ENCODE assay signal across 27 cellular contexts in the genomic region with DNA sequence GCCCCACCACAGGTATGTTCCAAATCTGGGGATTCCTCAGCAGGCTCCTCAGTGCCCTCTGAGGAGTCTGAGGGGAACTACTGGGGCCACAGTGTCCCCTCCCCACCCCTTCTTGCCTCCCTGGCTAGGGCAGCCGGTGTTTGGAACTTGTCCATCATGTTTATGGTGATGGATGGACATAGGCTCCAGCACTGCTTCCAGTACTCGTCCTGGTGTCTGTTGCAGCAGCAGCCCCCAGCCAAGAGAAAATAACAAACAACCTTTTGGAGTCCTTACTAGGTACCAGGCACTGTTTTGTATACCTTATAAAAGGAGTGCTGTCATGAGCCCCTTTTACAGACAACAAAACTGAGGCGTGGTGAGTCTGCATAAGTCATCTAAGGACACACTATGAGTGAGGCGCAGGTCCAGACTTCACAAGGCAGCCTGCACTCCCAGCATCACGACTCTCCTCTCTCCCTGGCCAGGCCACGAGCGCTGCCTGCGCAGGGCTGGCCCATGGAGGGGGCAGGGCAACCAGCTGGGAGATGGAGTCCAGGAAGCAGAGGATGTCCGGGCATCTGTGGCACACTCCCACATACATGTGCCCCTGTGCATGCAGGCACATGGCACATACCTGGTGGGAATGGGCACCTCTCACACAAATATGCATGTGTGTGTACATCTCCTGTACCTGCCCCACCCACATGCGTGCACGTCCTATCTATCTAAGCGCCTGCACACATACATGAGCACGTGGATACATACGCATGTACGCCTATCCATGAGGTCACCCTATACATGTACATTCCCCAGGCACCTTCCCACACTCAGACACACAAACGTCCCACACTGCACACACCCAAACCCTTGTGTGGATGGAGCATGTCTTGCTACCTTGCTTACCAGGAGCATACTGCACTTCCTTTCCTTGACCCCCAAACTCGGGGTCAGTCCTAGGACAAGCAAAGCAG.
DNase-seq lines count a peak whose midpoint lies in the region; ATAC-seq and TF ChIP-seq lines count a peak whose summit lies in the region.
"Had no signal": no experiment of that assay in that cellular context is flagged by ENCODE, and none has a peak within 500 bp of the region (broad histone marks: within the 10 kb centered on the region; RNA-seq: fewer than 3 reads in every experiment).

No MANE protein-coding gene starts in this region.

- H3K27ac Mint-ChIP-seq in neural progenitor cell: peak overlapping the region; percentile 14
- H3K27ac Mint-ChIP-seq: activated naive CD4-positive, alpha-beta T cell treated with anti-CD3 and anti-CD28 coated beads, Interleukin-2, amount 10 ng/mL, durations not matched to agents 7 days and 5 days; T-cell had no signal

- intact Hi-C loops in PC-3 (cut with micrococcal nuclease): no loop called here

- peaks cover 0 to 16% (median 0%) of the 10 kb centered on the region in 11 experiments; a peak in 3 of 22 replicates for H3K27me3 ChIP-seq in BLaER1 treated with 17β-estradiol and CSF1 and Interleukin-3, amounts not matched to agents 10 nM and 100 nM
- H3K27me3 ChIP-seq in PC-3 (ENCODE audit: low read length) (no peaks in the 10 kb centered on the region), neural progenitor cell (no peaks in the 10 kb centered on the region)
- H3K27me3 ChIP-seq: BE2C, breast epithelium had no signal

- H2AFZ ChIP-seq in PC-3 (ENCODE audit: low read length) (no peak overlapping the region), neural progenitor cell (replicated peaks) (no peak overlapping the region)

- no peaks in the 10 kb centered on the region for H3K9me2 ChIP-seq in PC-3 (replicated peaks; ENCODE audit: low read length)

- H3K4me3 Mint-ChIP-seq in neural progenitor cell: no peak overlapping the region
- H3K4me3 Mint-ChIP-seq: activated naive CD4-positive, alpha-beta T cell treated with anti-CD3 and anti-CD28 coated beads, Interleukin-2, amount 10 ng/mL, durations not matched to agents 7 days and 5 days had no signal

- H3K9me3 Mint-ChIP-seq in neural progenitor cell: no peaks in the 10 kb centered on the region
- H3K9me3 Mint-ChIP-seq: activated naive CD4-positive, alpha-beta T cell treated with anti-CD3 and anti-CD28 coated beads, Interleukin-2, amount 10 ng/mL, durations not matched to agents 7 days and 5 days; T-cell had no signal

- peak overlapping the region; percentile 72 to 97 (median 88); a peak in 21 of 22 replicates for H3K4me2 ChIP-seq in BLaER1 treated with 17β-estradiol and CSF1 and Interleukin-3, amounts not matched to agents 10 nM and 100 nM
- H3K4me2 ChIP-seq in PC-3 (ENCODE audit: low read length): peak overlapping the region; percentile 13; the same call in 1 of the 2 replicates
- H3K4me2 ChIP-seq in neural progenitor cell: no peak overlapping the region

- no peaks in the 10 kb centered on the region for H3K36me3 ChIP-seq in BLaER1 treated with 17β-estradiol and CSF1 and Interleukin-3, amounts not matched to agents 10 nM and 100 nM
- H3K36me3 ChIP-seq in PC-3 (ENCODE audit: low read depth, low read length) (no peaks in the 10 kb centered on the region), neural progenitor cell (no peaks in the 10 kb centered on the region)
- H3K36me3 ChIP-seq: BE2C, breast epithelium, SJCRH30 had no signal

- no peak overlapping the region for H3K4me3 ChIP-seq in BLaER1 treated with 17β-estradiol and CSF1 and Interleukin-3, amounts not matched to agents 10 nM and 100 nM
- H3K4me3 ChIP-seq in PC-3 (ENCODE audit: low read length) (no peak overlapping the region), neural progenitor cell (no peak overlapping the region)
- H3K4me3 ChIP-seq: breast epithelium, SJCRH30 had no signal

- TF ChIP-seq CTCF in PC-3 (conservative IDR thresholded peaks at IDR 0.05; ENCODE audit: low read depth, low read length): no peak
- TF ChIP-seq CTCF in neural progenitor cell (IDR thresholded peaks at IDR 0.05): no peak

- H3K27ac ChIP-seq in BLaER1 treated with 17β-estradiol and CSF1 and Interleukin-3, amounts not matched to agents 10 nM and 100 nM: no peak overlapping the region; a peak in 1 of 22 replicates
- H3K27ac ChIP-seq in PC-3 (ENCODE audit: low read length): peak overlapping the region; percentile 34
- peak overlapping the region; percentile 83 for H3K27ac ChIP-seq in epithelial cell of prostate
- H3K27ac ChIP-seq in neural progenitor cell: no peak overlapping the region
- H3K27ac ChIP-seq: breast epithelium, HL-60, SJCRH30 had no signal

- CTCF ChIA-PET in PC-3 (lab: Charles Lee): no interaction called here

- ATAC-seq in PC-3 (no peak), HG03342 (IDR thresholded peaks at IDR 0.05; ENCODE audit: unreplicated experiment) (no peak)
- ATAC-seq: T-cell had no signal

- no peak for DNase-seq in PC-3
- DNase-seq in epithelial cell of prostate (ENCODE audit: low read depth, low spot score): no peak
- DNase-seq in neural progenitor cell (ENCODE audit: low spot score): no peak
- DNase-seq in NAMALWA (ENCODE audit: low spot score): no peak
- DNase-seq in stimulated activated CD4-positive, alpha-beta T cell treated with anti-CD3 and anti-CD28 coated beads, Interleukin-4, amount 100 ng/mL, for 1 hour: no peak
- DNase-seq in stimulated activated CD4-positive, alpha-beta T cell treated with anti-CD3 and anti-CD28 coated beads, Interleukin-15, amount 100 ng/mL, for 24 hours: no peak
- DNase-seq: activated CD4-positive, alpha-beta T cell treated with anti-CD3 and anti-CD28 coated beads, Interleukin-2, amount 50 U/mL, for 4 hours; activated naive CD4-positive, alpha-beta T cell treated with anti-CD3 and anti-CD28 coated beads, Interleukin-2, amount 10 ng/mL, durations not matched to agents 7 days and 5 days; amniotic stem cell; BE2C; COR-L47; effector CD8-positive, alpha-beta T cell; GDM1; head of caudate nucleus; Kasumi-1; MV-4-11; NCI-H510A; NK-92 treated with Interleukin-12 subunit alpha and Interleukin-12 subunit beta, amount 100 ng/mL, for 24 hours; nucleus accumbens; SJCRH30; small intestine; T-cell; trophoblast cell had no signal

- H3K4me1 Mint-ChIP-seq in neural progenitor cell: peaks cover 25% of the 10 kb centered on the region

- H4K20me1 ChIP-seq in BLaER1 treated with 17β-estradiol and CSF1 and Interleukin-3, amounts not matched to agents 10 nM and 100 nM: peaks cover 0 to 14% (median 0%) of the 10 kb centered on the region in 11 experiments; a peak in 2 of 22 replicates
- no peaks in the 10 kb centered on the region for H4K20me1 ChIP-seq in PC-3 (ENCODE audit: low read length)
- no peaks in the 10 kb centered on the region for H4K20me1 ChIP-seq in neural progenitor cell (ENCODE audit: low read depth)

- no TSS peak for BruUV-seq in PC-3 (replicated peaks; lab: Mats Ljungman, UMichigan)

- POLR2A ChIA-PET in PC-3 (lab: Charles Lee; ENCODE audit: unreplicated experiment): no interaction called here

- H3K9ac ChIP-seq in BLaER1 treated with 17β-estradiol and CSF1 and Interleukin-3, amounts not matched to agents 10 nM and 100 nM: peak overlapping the region in 1 of 11 experiments; percentile 45; a peak in 1 of 22 replicates
- H3K9ac ChIP-seq in PC-3 (ENCODE audit: low read length) (no peak overlapping the region), neural progenitor cell (no peak overlapping the region)

- no peaks in the 10 kb centered on the region for H3K36me3 Mint-ChIP-seq in neural progenitor cell
- H3K36me3 Mint-ChIP-seq: activated naive CD4-positive, alpha-beta T cell treated with anti-CD3 and anti-CD28 coated beads, Interleukin-2, amount 10 ng/mL, durations not matched to agents 7 days and 5 days; T-cell had no signal

- H3K9me3 ChIP-seq in BLaER1 treated with 17β-estradiol and CSF1 and Interleukin-3, amounts not matched to agents 10 nM and 100 nM (replicated peaks in 1 of 11): no peaks in the 10 kb centered on the region
- H3K9me3 ChIP-seq in PC-3 (ENCODE audit: low read length): no peaks in the 10 kb centered on the region
- H3K9me3 ChIP-seq in neural progenitor cell (ENCODE audit: low read depth): no peaks in the 10 kb centered on the region
- H3K9me3 ChIP-seq: BE2C, breast epithelium, SJCRH30 had no signal

- H3K79me2 ChIP-seq in PC-3 (ENCODE audit: low read length): no peaks in the 10 kb centered on the region
- no peaks in the 10 kb centered on the region for H3K79me2 ChIP-seq in neural progenitor cell (ENCODE audit: low read depth)

- H3F3A ChIP-seq in PC-3 (ENCODE audit: low read length, unreplicated experiment) (no peaks in the 10 kb centered on the region), neural progenitor cell (ENCODE audit: low read depth) (peaks cover 17% of the 10 kb centered on the region)

- peaks cover 6% of the 10 kb centered on the region for H3K27me3 Mint-ChIP-seq in neural progenitor cell (ENCODE audit: insufficient read depth, low read depth)

- H3K4me1 ChIP-seq in BLaER1 treated with 17β-estradiol and CSF1 and Interleukin-3, amounts not matched to agents 10 nM and 100 nM: peaks cover 40 to 62% (median 53%) of the 10 kb centered on the region in 10 experiments
- H3K4me1 ChIP-seq in PC-3 (ENCODE audit: insufficient read depth, low read length) (peaks cover 27% of the 10 kb centered on the region), neural progenitor cell (peaks cover 22% of the 10 kb centered on the region)
- H3K4me1 ChIP-seq: breast epithelium had no signal

Comparison
In these comparisons a context has a peak if more than half of its experiments do, and no peak if none do; other contexts are left out.
1. H3K27ac ChIP-seq: peak in PC-3 (single experiment) and epithelial cell of prostate (single experiment); none in BLaER1 treated with 17β-estradiol and CSF1 and Interleukin-3, amounts not matched to agents 10 nM and 100 nM (0 of 11) and neural progenitor cell (single experiment).